ENCODE assay signal across 15 cellular contexts in the genomic region with DNA sequence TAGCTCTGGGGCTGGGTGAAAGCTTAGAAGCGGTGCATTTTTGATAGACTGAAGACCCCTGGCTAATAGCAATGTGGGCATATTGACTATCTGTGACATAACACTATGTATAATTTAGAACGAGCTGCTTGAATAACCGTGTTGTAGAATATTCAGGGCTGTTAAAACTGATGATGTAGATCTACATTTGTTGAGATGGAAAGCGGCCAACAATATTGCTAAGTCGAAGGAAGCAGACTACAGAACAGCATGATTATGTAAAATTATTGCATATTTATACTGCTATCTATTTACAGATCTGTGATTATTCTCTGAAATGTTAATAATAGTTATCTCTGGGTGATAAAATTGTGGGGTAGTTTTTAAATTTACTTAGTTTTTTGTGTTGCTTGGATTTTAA. TPM values are rescaled to one million over a fixed set of nuclear protein-coding genes. Genes with fewer than 3 reads are reported as not detected.
DNase-seq lines count a peak whose midpoint lies in the region; ATAC-seq and TF ChIP-seq lines count a peak whose summit lies in the region.
"Had no signal": no experiment of that assay in that cellular context is flagged by ENCODE, and none has a peak within 500 bp of the region (broad histone marks: within the 10 kb centered on the region; RNA-seq: fewer than 3 reads in every experiment).

No MANE protein-coding gene starts in this region.

- no peak overlapping the region for H2AK5ac ChIP-seq in IMR-90 (ENCODE audit: low read depth, low read length)

- H3K9ac ChIP-seq in IMR-90 (ENCODE audit: low read depth, low read length), result no peak overlapping the region
- H3K9ac ChIP-seq: BLaER1 had no signal

- H3K36me3 ChIP-seq in IMR-90 (ENCODE audit: control insufficient read depth, insufficient read depth, low read length) (peaks cover 7% of the 10 kb centered on the region; the same call in 1 of the 2 replicates), MG63 (peaks cover 14% of the 10 kb centered on the region), hepatocyte (replicated peaks; ENCODE audit: insufficient read depth, low read depth) (no peaks in the 10 kb centered on the region), spleen (no peaks in the 10 kb centered on the region)
- H3K36me3 ChIP-seq: BLaER1 had no signal

- H3K9me3 ChIP-seq in IMR-90 (ENCODE audit: control insufficient read depth, insufficient read depth, low read length) (no peaks in the 10 kb centered on the region), MG63 (no peaks in the 10 kb centered on the region), hepatocyte (ENCODE audit: low read depth) (no peaks in the 10 kb centered on the region), spleen (no peaks in the 10 kb centered on the region)
- H3K9me3 ChIP-seq: BLaER1, HAP-1 had no signal

- no peak overlapping the region for H2BK5ac ChIP-seq in IMR-90 (ENCODE audit: low read depth, low read length, poor library complexity, severe bottlenecking)

- H4K5ac ChIP-seq in IMR-90 (ENCODE audit: low read depth, low read length), result 0 out of 2 replicates have a peak overlapping the region, but pooled peaks have one; percentile 13

- CTCF ChIA-PET in IMR-90 (lab: Yijun Ruan, JAX), result no interaction called here

- dilution Hi-C loops in IMR-90 (cut with HindIII; ENCODE audit: low sequenced_read_pairs, unreplicated experiment), result no loop called here

- H3K9me1 ChIP-seq in IMR-90 (ENCODE audit: insufficient read depth, low read length), result peaks cover 31% of the 10 kb centered on the region

- H3K9me2 ChIP-seq in hepatocyte (replicated peaks; ENCODE audit: insufficient read depth), result no peaks in the 10 kb centered on the region

- H3K56ac ChIP-seq in IMR-90 (ENCODE audit: extremely low read depth, insufficient read depth, low read length), result no peak overlapping the region

- TF ChIP-seq CTCF in IMR-90 (conservative IDR thresholded peaks at IDR 0.05; ENCODE audit: low read depth, low read length) (no peak), cardiac fibroblast (IDR thresholded peaks at IDR 0.05; ENCODE audit: low read depth, low read length) (no peak), hepatocyte (IDR thresholded peaks at IDR 0.05; ENCODE audit: poor library complexity) (no peak), spleen (IDR thresholded peaks at IDR 0.05 in 8 of 11, conservative IDR thresholded peaks at IDR 0.05 in 3 of 11) (no peak)

- no peak overlapping the region for H3K23ac ChIP-seq in IMR-90 (ENCODE audit: low read depth, low read length)

- H4K8ac ChIP-seq in IMR-90 (ENCODE audit: low read depth in 2 of 2, low read length in 2 of 2), result peak overlapping the region in 1 of 2 experiments; percentile 82; a peak in 2 of 4 replicates

- peaks cover 29% of the 10 kb centered on the region for H3K4me1 ChIP-seq in IMR-90 (ENCODE audit: control insufficient read depth, insufficient read depth, low read length)
- peaks cover 4% of the 10 kb centered on the region for H3K4me1 ChIP-seq in hepatocyte (ENCODE audit: insufficient read depth)
- H3K4me1 ChIP-seq in spleen, result peaks cover 0 to 44% (median 10%) of the 10 kb centered on the region in 6 donors
- H3K4me1 ChIP-seq: HAP-1 had no signal

- intact Hi-C loops in IMR-90 (cut with micrococcal nuclease) (no loop called here), spleen (cut with DNase I; ENCODE audit: low total_unique reads) (loop anchor here (10.0 kb wide), 1 partner anchor 697 kb away; no protein-coding TSS in a partner anchor)

- no peak overlapping the region for H2BK120ac ChIP-seq in IMR-90 (ENCODE audit: low read depth, low read length)

- no peak for TF ChIP-seq RAD21 in IMR-90 (IDR thresholded peaks at IDR 0.05; ENCODE audit: low read length)

- no peak for TF ChIP-seq POLR2A in IMR-90 (IDR thresholded peaks at IDR 0.05; ENCODE audit: low read depth, low read length)
- no peak for TF ChIP-seq POLR2A in spleen (IDR thresholded peaks at IDR 0.05)

- H3K27me3 ChIP-seq in IMR-90 (ENCODE audit: control insufficient read depth, insufficient read depth, low read length) (no peaks in the 10 kb centered on the region), MG63 (no peaks in the 10 kb centered on the region), hepatocyte (no peaks in the 10 kb centered on the region), spleen (replicated peaks in 1 of 7) (no peaks in the 10 kb centered on the region)

- peaks cover 16 to 67% of the 10 kb centered on the region in 2 experiments for H3K79me1 ChIP-seq in IMR-90 (ENCODE audit: low read depth in 1 of 2, low read length in 2 of 2)

- no peak overlapping the region for H2AFZ ChIP-seq in IMR-90 (replicated peaks; ENCODE audit: low read length, poor library complexity)
- no peak overlapping the region for H2AFZ ChIP-seq in hepatocyte

- no peaks in the 10 kb centered on the region for H3K79me2 ChIP-seq in hepatocyte

- H3K4me3 ChIP-seq in IMR-90 (ENCODE audit: insufficient read depth, low read depth, low read length), result no peak overlapping the region
- H3K4me3 ChIP-seq in cardiac fibroblast (replicated peaks in 1 of 2; ENCODE audit: low read depth in 2 of 2, low read length in 2 of 2), result no peak overlapping the region
- no peak overlapping the region for H3K4me3 ChIP-seq in MG63
- H3K4me3 ChIP-seq in hepatocyte, result no peak overlapping the region
- H3K4me3 ChIP-seq in spleen, result no peak overlapping the region
- H3K4me3 ChIP-seq: BLaER1, GM12878, HAP-1, K562 had no signal

- H3K14ac ChIP-seq in IMR-90 (replicated peaks; ENCODE audit: low read depth, low read length), result peak overlapping the region; percentile 71; the same call in 1 of the 2 replicates

- no peak overlapping the region for H3K4me2 ChIP-seq in IMR-90 (ENCODE audit: low read depth, low read length)
- H3K4me2 ChIP-seq in hepatocyte, result no peak overlapping the region
- H3K4me2 ChIP-seq: BLaER1 had no signal

- no peak overlapping the region for H2AK9ac ChIP-seq in IMR-90 (replicated peaks; ENCODE audit: low read depth, low read length, poor library complexity)

- peak overlapping the region; percentile 94; the same call in 1 of the 3 replicates for H2BK15ac ChIP-seq in IMR-90 (ENCODE audit: low read depth, low read length)

- H3K18ac ChIP-seq in IMR-90 (ENCODE audit: low read depth, low read length), result no peak overlapping the region

- peak overlapping the region; percentile 86; the same call in 1 of the 2 replicates for H3K4ac ChIP-seq in IMR-90 (ENCODE audit: low read depth, low read length)

- in situ Hi-C loops in G401 (cut with HindIII; ENCODE audit: low sequenced_read_pairs), result loop anchor here (25.0 kb wide), 1 partner anchor 570 kb away; no protein-coding TSS in a partner anchor
- in situ Hi-C loops in IMR-90 (cut with MboI; ENCODE audit: low sequenced_read_pairs), result no loop called here

- H4K20me1 ChIP-seq in IMR-90 (ENCODE audit: insufficient read depth, low read length), result no peaks in the 10 kb centered on the region
- no peaks in the 10 kb centered on the region for H4K20me1 ChIP-seq in hepatocyte (ENCODE audit: insufficient read depth, poor library complexity, severe bottlenecking)
- H4K20me1 ChIP-seq: BLaER1 had no signal

- no peak overlapping the region for H4K91ac ChIP-seq in IMR-90 (ENCODE audit: insufficient read depth, low read depth, low read length)

- H3K27ac ChIP-seq in IMR-90 (ENCODE audit: insufficient read depth, low read length) (no peak overlapping the region), hepatocyte (no peak overlapping the region), spleen (no peak overlapping the region)
- H3K27ac ChIP-seq: BLaER1, HL-60 had no signal

- no CpG with 5 or more reads among the region's 5 CpGs for WGBS in IMR-90 (ENCODE audit: extremely low coverage in 2 of 2, insufficient read length in 1 of 2), 2 experiments
- WGBS in hepatocyte (ENCODE audit: low lambda C conversion rate, missing lambda C conversion rate), result 90% methylated on average over 5 of the region's 5 CpGs
- WGBS in spleen, 5 donors, result 83 to 89% (median 84%) methylated on average over 5 of the region's 5 CpGs

- peak; percentile 19 for DNase-seq in G401 (ENCODE audit: low spot score)
- DNase-seq in IMR-90, result no peak
- peak; percentile 39 to 51 for DNase-seq in cardiac fibroblast (ENCODE audit: low read depth in 2 of 2)
- DNase-seq in iris pigment epithelial cell (ENCODE audit: low read depth), result peak; percentile 60
- no peak for DNase-seq in MG63
- DNase-seq in NCI-H2171 treated with DMSO at 0.1 percent for 48 hours (lab: John Stamatoyannopoulos, UW), result no peak
- DNase-seq in hepatocyte (ENCODE audit: low spot score), result no peak
- no peak for DNase-seq in spleen
- DNase-seq: CD4-positive, alpha-beta memory T cell; DMS79 treated with DMSO at 0.1 percent for 48 hours had no signal

- POLR2A ChIA-PET in IMR-90 (lab: Charles Lee; ENCODE audit: unreplicated experiment), result no interaction called here

- H2BK20ac ChIP-seq in IMR-90 (ENCODE audit: low read depth, low read length), result no peak overlapping the region

- no peak for ATAC-seq in IMR-90 (ENCODE audit: low read depth)
- ATAC-seq: GM12878, K562 had no signal

- no TSS peak for BruUV-seq in IMR-90 (replicated peaks; lab: Mats Ljungman, UMichigan)

TF ChIP-seq in IMR-90, 13 proteins besides CTCF, POLR2A, EP300 and RAD21 (continues in another document):
- TF ChIP-seq BHLHE40 (IDR thresholded peaks at IDR 0.05; ENCODE audit: low read depth, low read length), result no peak
- no peak for TF ChIP-seq RFX5 (IDR thresholded peaks at IDR 0.05; ENCODE audit: low read depth, low read length)
- TF ChIP-seq NFE2L2 (IDR thresholded peaks at IDR 0.05; ENCODE audit: low read depth, low read length), result no peak

RNA-seq across cellular contexts. Expression of a gene that starts 41.1 kb away (rescaled TPM):
- 6.7 and 7.9 TPM in 2 replicates for total RNA-seq in G401 (2014; rRNA removed; shearing (Covaris generic))
- 30.5 and 51.4 TPM in 2 replicates for total RNA-seq in IMR-90 (2012; rRNA removed)
- polyA plus RNA-seq in IMR-90 (2012; rRNA removed), result 11.2 and 15.3 TPM in 2 replicates
- 3.2 and 4.2 TPM in 2 replicates for polyA plus RNA-seq in IMR-90 (2012; cell fraction: cytosol; rRNA removed)
- polyA plus RNA-seq in IMR-90 (2012; cell fraction: nucleus; rRNA removed; ENCODE audit: low replicate concordance), result 4.7 and 10.9 TPM in 2 replicates
- total RNA-seq in MG63 (2014; rRNA removed; shearing (Covaris generic); ENCODE audit: low replicate concordance), result 11.3 and 24.9 TPM in 2 replicates
- total RNA-seq in hepatocyte, result 33.5 and 36.4 TPM in 2 replicates
- 25.9 and 28.7 TPM in 2 replicates for polyA plus RNA-seq in hepatocyte
- 10 to 100 TPM; 27.4 to 45.1 (median 38.1) TPM for total RNA-seq in spleen
- 10 to 100 TPM; 10.5 to 14.4 (median 11.0) TPM for polyA plus RNA-seq in spleen

RNA-seq across cellular contexts. Expression of a gene that starts 58.1 kb away (rescaled TPM):
- 23.2 and 34.3 TPM in 2 replicates for total RNA-seq in G401 (2014; rRNA removed; shearing (Covaris generic))
- total RNA-seq in IMR-90 (2012; rRNA removed) (16.3 and 23.1 TPM in 2 replicates), hepatocyte (27.2 and 30.1 TPM in 2 replicates), spleen (10 to 100 TPM; 16.2 to 28.4 (median 21.1) TPM)
- polyA plus RNA-seq in IMR-90 (2012; rRNA removed) (31.3 and 33.5 TPM in 2 replicates), hepatocyte (39.2 and 41.2 TPM in 2 replicates), spleen (10 to 100 TPM; 19.6 to 29.7 (median 24.8) TPM)
- polyA plus RNA-seq in IMR-90 (2012; cell fraction: cytosol; rRNA removed), result 22.6 and 25.9 TPM in 2 replicates
- 36.7 and 40.2 TPM in 2 replicates for polyA plus RNA-seq in IMR-90 (2012; cell fraction: nucleus; rRNA removed; ENCODE audit: low replicate concordance)
- total RNA-seq in MG63 (2014; rRNA removed; shearing (Covaris generic); ENCODE audit: low replicate concordance), result 16.4 and 19.8 TPM in 2 replicates

Comparison
In these comparisons a context has a peak if more than half of its experiments do, and no peak if none do; other contexts are left out.
1. DNase-seq: peak in G401 (single experiment), cardiac fibroblast (2 of 2) and iris pigment epithelial cell (single experiment); none in IMR-90 (single experiment), MG63 (single experiment), NCI-H2171 treated with DMSO at 0.1 percent for 48 hours (single experiment), hepatocyte (single experiment) and spleen (single experiment).